In the genomic region with DNA sequence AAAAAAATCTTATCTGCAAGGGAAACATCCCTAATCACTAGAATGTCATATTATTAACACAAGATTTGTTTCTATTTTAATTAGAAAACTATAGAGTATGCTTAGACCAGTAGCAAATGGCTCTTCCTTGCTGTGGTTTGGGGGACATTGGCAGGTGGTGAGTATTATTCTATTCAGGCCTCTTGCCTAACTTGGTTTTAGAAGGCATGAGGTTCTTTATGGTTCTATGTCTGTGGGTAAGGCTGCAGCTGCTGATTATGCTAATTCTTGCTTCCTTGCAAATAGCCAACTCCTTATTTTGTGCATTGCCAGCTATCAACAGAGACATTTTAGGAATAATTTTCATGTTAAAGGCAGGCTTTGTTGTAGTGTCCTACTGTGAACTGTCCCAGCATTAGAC, we compare ENCODE assay signal across 27 cellular contexts.
"Had no signal": no experiment of that assay in that cellular context is flagged by ENCODE, and none has a peak within 500 bp of the region (broad histone marks: within the 10 kb centered on the region; RNA-seq: fewer than 3 reads in every experiment).

No MANE protein-coding gene starts in this region.

- H3K36me3 ChIP-seq: brain microvascular endothelial cell had no signal

- H3K27ac ChIP-seq: brain microvascular endothelial cell, epithelial cell of prostate, VCaP had no signal

- DNase-seq: activated CD4-positive, alpha-beta memory T cell treated with anti-CD3 and anti-CD28 coated beads, Interleukin-2, amount 10 ng/mL, durations not matched to agents 7 days and 5 days; activated CD4-positive, alpha-beta T cell treated with anti-CD3 and anti-CD28 coated beads for 1 hour; activated CD4-positive, alpha-beta T cell treated with anti-CD3 and anti-CD28 coated beads for 4 hours; activated CD4-positive, alpha-beta T cell treated with anti-CD3 and anti-CD28 coated beads, Interleukin-2, amount 10 ng/mL, durations not matched to agents 7 days and 5 days; activated CD4-positive, alpha-beta T cell treated with anti-CD3 and anti-CD28 coated beads, Interleukin-2, amount 50 U/mL, for 4 hours; activated CD8-positive, alpha-beta memory T cell treated with anti-CD3 and anti-CD28 coated beads, Interleukin-2, amount 50 U/mL, for 48 hours; activated gamma-delta T cell; activated naive CD4-positive, alpha-beta T cell treated with anti-CD3 and anti-CD28 coated beads, Interleukin-2, amount 50 U/mL, for 16 hours; activated naive CD4-positive, alpha-beta T cell treated with Interleukin-2 at 50 U/mL for 16 hours; activated T-cell treated with anti-CD3 and anti-CD28 coated beads for 4 hours; activated T-cell treated with anti-CD3 and anti-CD28 coated beads, Interleukin-2, amount 50 U/mL, for 24 hours; activated T-cell treated with anti-CD3 and anti-CD28 coated beads, Interleukin-2, amount 50 U/mL, for 72 hours; amniotic stem cell; brain microvascular endothelial cell; effector CD8-positive, alpha-beta T cell; foreskin fibroblast; glutamatergic neuron; T-helper 2 cell had no signal

- ATAC-seq: activated T-cell treated with anti-CD3 and anti-CD28 coated beads, Interleukin-2, amount 50 U/mL, for 72 hours; WTC11 had no signal

- FAIRE-seq: astrocyte, bronchial epithelial cell, endometrium, endothelial cell of umbilical vein, frontal cortex, TTC549 had no signal

- H3K27me3 ChIP-seq: brain microvascular endothelial cell had no signal
